10 cellular contexts compared by ENCODE assay signal in the genomic region with DNA sequence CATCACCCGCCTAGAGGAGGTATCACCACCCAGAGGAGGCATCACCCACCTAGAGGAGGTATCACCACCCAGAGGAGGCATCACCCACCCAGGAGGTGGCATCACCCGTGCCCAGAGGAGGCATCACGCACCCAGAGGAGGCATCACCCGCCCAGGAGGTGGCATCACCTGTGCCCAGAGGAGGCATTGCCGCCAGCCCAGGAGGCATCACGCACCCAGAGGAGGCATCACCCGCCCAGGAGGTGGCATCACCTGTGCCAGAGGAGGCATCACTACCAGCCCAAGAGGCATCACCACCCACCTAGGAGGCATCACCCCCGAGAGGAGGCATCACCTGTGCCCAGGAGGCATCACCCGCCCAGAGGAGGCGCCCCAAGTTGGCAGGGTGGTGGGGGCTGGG. TPM values are rescaled to one million over a fixed set of nuclear protein-coding genes. Genes with fewer than 3 reads are reported as not detected.
DNase-seq lines count a peak whose midpoint lies in the region; ATAC-seq and TF ChIP-seq lines count a peak whose summit lies in the region.
"Had no signal": no experiment of that assay in that cellular context is flagged by ENCODE, and none has a peak within 500 bp of the region (broad histone marks: within the 10 kb centered on the region; RNA-seq: fewer than 3 reads in every experiment).

No MANE protein-coding gene starts in this region.

- peaks cover 80% of the 10 kb centered on the region for H3K4me1 ChIP-seq in body of pancreas
- peaks cover 16% of the 10 kb centered on the region for H3K4me1 ChIP-seq in mesodermal cell (ENCODE audit: control insufficient read depth, insufficient read depth, low read length, poor library complexity, severe bottlenecking)
- peaks cover 0 to 85% (median 72%) of the 10 kb centered on the region in 4 donors for H3K4me1 ChIP-seq in tibial nerve

- ATAC-seq in body of pancreas (no peak), HG03025 (IDR thresholded peaks at IDR 0.05; ENCODE audit: low FRiP score, unreplicated experiment) (no peak)

- H3K36me3 Mint-ChIP-seq in activated naive CD4-positive, alpha-beta T cell treated with anti-CD3 and anti-CD28 coated beads for 36 hours (ENCODE audit: low read depth) = peaks cover 29% of the 10 kb centered on the region
- peaks cover 36 to 51% of the 10 kb centered on the region in 2 donors for H3K36me3 Mint-ChIP-seq in CD14-positive monocyte

- H3K9me3 ChIP-seq in body of pancreas (no peaks in the 10 kb centered on the region), mesodermal cell (ENCODE audit: control insufficient read depth, low read length) (no peaks in the 10 kb centered on the region), tibial nerve (no peaks in the 10 kb centered on the region)

- WGBS in body of pancreas, 2 donors = 83 to 100% methylated on average over 2 to 10 of the region's 10 CpGs
- 97 to 99% methylated on average over 7 to 9 of the region's 10 CpGs for WGBS in mesodermal cell (ENCODE audit: insufficient coverage in 2 of 2), 2 experiments
- WGBS in tibial nerve, 2 donors = 52 to 86% methylated on average over 4 to 10 of the region's 10 CpGs

- no peak for TF ChIP-seq EP300 in tibial nerve (IDR thresholded peaks at IDR 0.05)

- TF ChIP-seq CTCF in body of pancreas (IDR thresholded peaks at IDR 0.05) = no peak
- TF ChIP-seq CTCF in tibial nerve (IDR thresholded peaks at IDR 0.05) = no peak
- no peak for TF ChIP-seq CTCF in CD14-positive monocyte (IDR thresholded peaks at IDR 0.05)

- H3K27me3 ChIP-seq in body of pancreas (no peaks in the 10 kb centered on the region), tibial nerve (no peaks in the 10 kb centered on the region)

- TF ChIP-seq POLR2A in body of pancreas (IDR thresholded peaks at IDR 0.05) (no peak), tibial nerve (IDR thresholded peaks at IDR 0.05) (no peak)

- no peak overlapping the region for H3K27ac Mint-ChIP-seq in activated naive CD4-positive, alpha-beta T cell treated with anti-CD3 and anti-CD28 coated beads for 36 hours
- H3K27ac Mint-ChIP-seq in CD14-positive monocyte = peak overlapping the region in 2 of 7 donors; percentile 22 to 30

- H3K4me1 Mint-ChIP-seq in activated naive CD4-positive, alpha-beta T cell treated with anti-CD3 and anti-CD28 coated beads for 36 hours (ENCODE audit: low read depth) = peaks cover 58% of the 10 kb centered on the region
- peaks cover 57% of the 10 kb centered on the region for H3K4me1 Mint-ChIP-seq in CD14-positive monocyte

- no peak overlapping the region for H3K4me3 ChIP-seq in body of pancreas
- H3K4me3 ChIP-seq in mesodermal cell (ENCODE audit: extremely low read depth, insufficient read depth, low read length, poor library complexity, severe bottlenecking) = peak overlapping the region; percentile 92
- H3K4me3 ChIP-seq in tibial nerve = peak overlapping the region in 2 of 4 donors; percentile 81 to 85

- intact Hi-C loops in activated naive CD4-positive, alpha-beta T cell treated with anti-CD3 and anti-CD28 coated beads for 36 hours (cut with micrococcal nuclease) = no loop called here
- intact Hi-C loops in body of pancreas (cut with DNase I) = loop anchor here (5.0 kb wide), 1 partner anchor 84 kb away; no protein-coding TSS in a partner anchor
- intact Hi-C loops in CD14-positive monocyte (cut with micrococcal nuclease) = no loop called here

- no peak for DNase-seq in activated naive CD4-positive, alpha-beta T cell treated with anti-CD3 and anti-CD28 coated beads for 36 hours
- no peak for DNase-seq in activated naive CD4-positive, alpha-beta T cell (lab: John Stamatoyannopoulos, UW)
- DNase-seq in body of pancreas = no peak
- DNase-seq in tibial nerve (ENCODE audit: low spot score in 2 of 2) = no peak
- no peak for DNase-seq in CD14-positive monocyte (ENCODE audit: low spot score)
- no peak for DNase-seq in NCI-H187 treated with DMSO at 0.1 percent for 48 hours (lab: John Stamatoyannopoulos, UW)
- DNase-seq: activated gamma-delta T cell, NCI-H510A treated with DMSO at 0.1 percent for 48 hours had no signal

- peaks cover 0 to 2% of the 10 kb centered on the region in 2 donors for H3K36me3 ChIP-seq in body of pancreas (replicated peaks in 1 of 2; ENCODE audit: insufficient read depth in 1 of 2, low read depth in 2 of 2)
- H3K36me3 ChIP-seq in mesodermal cell (ENCODE audit: control insufficient read depth, insufficient read depth, low read length) = peaks cover 53% of the 10 kb centered on the region
- peaks cover 0 to 2% (median 0%) of the 10 kb centered on the region in 3 donors for H3K36me3 ChIP-seq in tibial nerve

- CTCF ChIA-PET in activated naive CD4-positive, alpha-beta T cell treated with anti-CD3 and anti-CD28 coated beads for 36 hours (lab: Charles Lee) = no interaction called here

- peak overlapping the region; percentile 94 for H3K4me3 Mint-ChIP-seq in activated naive CD4-positive, alpha-beta T cell treated with anti-CD3 and anti-CD28 coated beads for 36 hours
- H3K4me3 Mint-ChIP-seq in CD14-positive monocyte = no peak overlapping the region

- no peaks in the 10 kb centered on the region for H3K9me3 Mint-ChIP-seq in activated naive CD4-positive, alpha-beta T cell treated with anti-CD3 and anti-CD28 coated beads for 36 hours
- peaks cover 0 to 2% (median 0%) of the 10 kb centered on the region in 7 donors for H3K9me3 Mint-ChIP-seq in CD14-positive monocyte

- no peaks in the 10 kb centered on the region for H3K27me3 Mint-ChIP-seq in activated naive CD4-positive, alpha-beta T cell treated with anti-CD3 and anti-CD28 coated beads for 36 hours (ENCODE audit: low read depth)
- H3K27me3 Mint-ChIP-seq in CD14-positive monocyte (ENCODE audit: low read depth in 3 of 3) = peaks cover 2 to 11% (median 2%) of the 10 kb centered on the region in 3 donors

- H3K27ac ChIP-seq in body of pancreas (peak overlapping the region; percentile 87 to 99 (median 92)), mesodermal cell (ENCODE audit: low read depth, low read length, severe bottlenecking) (no peak overlapping the region), tibial nerve (peak overlapping the region; percentile 78 to 98 (median 94))

RNA-seq across cellular contexts. Expression of a gene that starts 2.6 kb away (rescaled TPM):
- total RNA-seq in activated naive CD4-positive, alpha-beta T cell treated with anti-CD3 and anti-CD28 coated beads for 36 hours = 10 to 100 TPM; 71.4 to 80.2 TPM
- 10 to 100 TPM; 29.6 to 65.3 TPM for total RNA-seq in body of pancreas
- polyA plus RNA-seq in mesodermal cell (2013, experiment 1 of 2) = 65.5 TPM
- polyA plus RNA-seq in mesodermal cell (2013, experiment 2 of 2) = 44.0 TPM
- 10 to 100 TPM; 29.3 to 65.4 (median 41.5) TPM for total RNA-seq in tibial nerve
- 1 to 10 TPM; 1.4 to 2.2 TPM for polyA plus RNA-seq in CD14-positive monocyte
